Comparison of ENCODE assay signal across 9 cellular contexts in the genomic region with DNA sequence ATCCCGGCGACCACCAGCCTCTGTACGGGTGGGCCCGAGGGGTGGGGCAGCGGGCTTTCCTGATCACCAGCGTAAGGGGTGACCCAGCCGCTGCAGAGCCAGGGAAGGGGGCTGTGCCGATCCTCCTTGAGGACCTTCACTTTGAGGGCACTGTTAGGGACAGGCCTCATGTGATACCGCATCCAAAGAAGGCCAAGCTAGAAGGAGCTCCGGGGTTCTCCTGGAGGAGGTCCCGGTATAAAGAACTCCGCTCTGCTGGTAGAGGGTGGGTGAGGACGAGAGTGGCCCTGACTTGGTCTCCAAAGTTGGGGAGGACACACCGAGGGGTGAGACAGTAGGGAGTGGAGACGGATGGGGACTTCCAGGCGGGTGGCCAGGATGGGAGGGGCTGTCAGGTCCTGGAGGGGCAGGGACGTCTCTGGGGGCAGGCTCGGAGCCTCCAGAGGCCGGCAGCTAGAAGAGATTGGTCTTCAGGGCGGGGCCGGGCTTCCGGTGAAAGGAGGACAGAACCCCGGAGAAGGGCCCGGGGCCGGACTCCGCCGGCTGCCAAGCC. TPM values are rescaled to one million over a fixed set of nuclear protein-coding genes. Genes with fewer than 3 reads are reported as not detected.
DNase-seq lines count a peak whose midpoint lies in the region; ATAC-seq lines count a peak whose summit lies in the region.
"Had no signal": no experiment of that assay in that cellular context is flagged by ENCODE, and none has a peak within 500 bp of the region (broad histone marks: within the 10 kb centered on the region; RNA-seq: fewer than 3 reads in every experiment).

No MANE protein-coding gene starts in this region.

- peak in 1 of 2 donors; percentile 10 for ATAC-seq in activated T-cell treated with anti-CD3 and anti-CD28 coated beads, Interleukin-2, amount 50 U/mL, for 72 hours (replicated peaks in 1 of 2)
- no peak for ATAC-seq in GM19395 (IDR thresholded peaks at IDR 0.05; ENCODE audit: unreplicated experiment)
- ATAC-seq in GM18519 (IDR thresholded peaks at IDR 0.05; ENCODE audit: low FRiP score, unreplicated experiment): no peak
- ATAC-seq in GM18498 (IDR thresholded peaks at IDR 0.05; ENCODE audit: unreplicated experiment): no peak

- H3K27me3 ChIP-seq in CD4-positive, alpha-beta memory T cell (ENCODE audit: insufficient read depth, low read length): peaks cover 29% of the 10 kb centered on the region
- peaks cover 23 to 25% (median 24%) of the 10 kb centered on the region in 3 donors for H3K27me3 ChIP-seq in skeletal muscle tissue (ENCODE audit: control insufficient read depth in 3 of 3, insufficient read depth in 3 of 3, low read length in 3 of 3)

- intact Hi-C loops in CD4-positive, alpha-beta memory T cell (cut with micrococcal nuclease): no loop called here

- no peak overlapping the region for H3K27ac ChIP-seq in CD4-positive, alpha-beta memory T cell (ENCODE audit: low read depth, low read length)
- peak overlapping the region; percentile 10 for H3K27ac ChIP-seq in skeletal muscle tissue (ENCODE audit: low read depth, low read length)

- H3K36me3 ChIP-seq in CD4-positive, alpha-beta memory T cell (ENCODE audit: insufficient read depth, low read length): peaks cover 9% of the 10 kb centered on the region
- H3K36me3 ChIP-seq in skeletal muscle tissue (ENCODE audit: control insufficient read depth in 3 of 3, insufficient read depth in 3 of 3, low read length in 3 of 3): peaks cover 24 to 31% (median 29%) of the 10 kb centered on the region in 3 donors

- peak overlapping the region in 1 of 7 donors; percentile 30 for H3K27ac Mint-ChIP-seq in CD4-positive, alpha-beta memory T cell
- no peak overlapping the region for H3K27ac Mint-ChIP-seq in activated T-cell treated with anti-CD3 and anti-CD28 coated beads, Interleukin-2, amount 50 U/mL, for 72 hours

- H3K9ac ChIP-seq in skeletal muscle tissue (ENCODE audit: low read depth in 1 of 3, low read length in 3 of 3): peak overlapping the region in 2 of 3 donors; percentile 51 to 78

- H3K9me3 Mint-ChIP-seq in CD4-positive, alpha-beta memory T cell: peaks cover 0 to 2% (median 0%) of the 10 kb centered on the region in 8 donors
- H3K9me3 Mint-ChIP-seq in activated T-cell treated with anti-CD3 and anti-CD28 coated beads, Interleukin-2, amount 50 U/mL, for 72 hours: no peaks in the 10 kb centered on the region

- peaks cover 4 to 26% of the 10 kb centered on the region in 2 donors for H3K36me3 Mint-ChIP-seq in CD4-positive, alpha-beta memory T cell
- peaks cover 2 to 7% of the 10 kb centered on the region in 2 donors for H3K36me3 Mint-ChIP-seq in activated T-cell treated with anti-CD3 and anti-CD28 coated beads, Interleukin-2, amount 50 U/mL, for 72 hours (ENCODE audit: insufficient read depth in 2 of 2)

- DNase-seq in CD4-positive, alpha-beta memory T cell: no peak
- DNase-seq in HK-2 (ENCODE audit: unreplicated experiment) (peak; percentile 82), hepatic stellate cell (ENCODE audit: low spot score) (peak; percentile 87)
- peak in 1 of 2 donors; percentile 17 for DNase-seq in activated T-cell treated with anti-CD3 and anti-CD28 coated beads, Interleukin-2, amount 50 U/mL, for 72 hours

- CTCF ChIA-PET in CD4-positive, alpha-beta memory T cell (lab: Charles Lee; ENCODE audit: partially characterized antibody): interaction anchor here (2.9 kb wide), 1 partner anchor 56 kb away, joined by 12 read pairs; no protein-coding TSS in a partner anchor

- H3K4me3 ChIP-seq in CD4-positive, alpha-beta memory T cell (ENCODE audit: low read length in 2 of 2): no peak overlapping the region
- peak overlapping the region; percentile 32 to 68 (median 38) for H3K4me3 ChIP-seq in skeletal muscle tissue (ENCODE audit: low read length in 3 of 3)

- H3K9me3 ChIP-seq in CD4-positive, alpha-beta memory T cell (ENCODE audit: control insufficient read depth in 1 of 2, low read length in 2 of 2): no peaks in the 10 kb centered on the region
- H3K9me3 ChIP-seq in skeletal muscle tissue (ENCODE audit: control insufficient read depth in 3 of 3, low read length in 3 of 3): no peaks in the 10 kb centered on the region

- H3K27me3 Mint-ChIP-seq in CD4-positive, alpha-beta memory T cell: peaks cover 30 to 31% of the 10 kb centered on the region in 2 donors
- peaks cover 46% of the 10 kb centered on the region for H3K27me3 Mint-ChIP-seq in activated T-cell treated with anti-CD3 and anti-CD28 coated beads, Interleukin-2, amount 50 U/mL, for 72 hours (ENCODE audit: low read depth)

- POLR2A ChIA-PET in CD4-positive, alpha-beta memory T cell (lab: Charles Lee; ENCODE audit: partially characterized antibody): no interaction called here

- H3K4me3 Mint-ChIP-seq in CD4-positive, alpha-beta memory T cell: peak overlapping the region in 6 of 8 donors; percentile 22 to 80 (median 56)
- H3K4me3 Mint-ChIP-seq in activated T-cell treated with anti-CD3 and anti-CD28 coated beads, Interleukin-2, amount 50 U/mL, for 72 hours: peak overlapping the region; percentile 48 to 65

- peaks cover 20% of the 10 kb centered on the region for H3K4me1 ChIP-seq in CD4-positive, alpha-beta memory T cell (ENCODE audit: insufficient read depth, low read length)
- H3K4me1 ChIP-seq in skeletal muscle tissue (ENCODE audit: control insufficient read depth in 3 of 3, insufficient read depth in 3 of 3, low read length in 3 of 3): peaks cover 13 to 24% (median 24%) of the 10 kb centered on the region in 3 donors

- peaks cover 13 to 35% (median 21%) of the 10 kb centered on the region in 4 donors for H3K4me1 Mint-ChIP-seq in CD4-positive, alpha-beta memory T cell
- H3K4me1 Mint-ChIP-seq in activated T-cell treated with anti-CD3 and anti-CD28 coated beads, Interleukin-2, amount 50 U/mL, for 72 hours (ENCODE audit: low read depth): peaks cover 22% of the 10 kb centered on the region

RNA-seq across cellular contexts. Expression of gene PHOX2A, which starts 4.6 kb away (rescaled TPM):
- total RNA-seq in CD4-positive, alpha-beta memory T cell: not detected
- polyA plus RNA-seq in CD4-positive, alpha-beta memory T cell: not detected
- total RNA-seq in activated T-cell treated with anti-CD3 and anti-CD28 coated beads, Interleukin-2, amount 50 U/mL, for 72 hours: not detected
- total RNA-seq in skeletal muscle tissue: not detected
- total RNA-seq: kidney epithelial cell had no signal

RNA-seq across cellular contexts. Expression of gene INPPL1, which starts 14.8 kb away (rescaled TPM):
- 100 to 1,000 TPM; 145 to 152 TPM for total RNA-seq in CD4-positive, alpha-beta memory T cell
- polyA plus RNA-seq in CD4-positive, alpha-beta memory T cell: 10 to 100 TPM in 1 of 2 donors, 1 to 10 TPM in 1; 4.0 to 10.2 TPM
- 100 to 1,000 TPM; 147 to 154 TPM for total RNA-seq in activated T-cell treated with anti-CD3 and anti-CD28 coated beads, Interleukin-2, amount 50 U/mL, for 72 hours
- total RNA-seq in skeletal muscle tissue: 50.6 TPM

RNA-seq across cellular contexts. Expression of gene FOLR2, which starts 22.8 kb away (rescaled TPM):
- not detected for total RNA-seq in CD4-positive, alpha-beta memory T cell
- not detected for polyA plus RNA-seq in CD4-positive, alpha-beta memory T cell
- not detected for total RNA-seq in activated T-cell treated with anti-CD3 and anti-CD28 coated beads, Interleukin-2, amount 50 U/mL, for 72 hours
- 15.1 TPM for total RNA-seq in skeletal muscle tissue
- total RNA-seq: kidney epithelial cell had no signal

RNA-seq across cellular contexts. Expression of gene FOLR1, which starts 47.4 kb away (rescaled TPM):
- total RNA-seq in CD4-positive, alpha-beta memory T cell: not detected
- not detected for polyA plus RNA-seq in CD4-positive, alpha-beta memory T cell
- total RNA-seq in activated T-cell treated with anti-CD3 and anti-CD28 coated beads, Interleukin-2, amount 50 U/mL, for 72 hours: not detected
- 1.0 TPM for total RNA-seq in skeletal muscle tissue

Comparison
In these comparisons a context has a peak if more than half of its experiments do, and no peak if none do; other contexts are left out.
1. DNase-seq: peak in HK-2 (single experiment) and hepatic stellate cell (single experiment); none in CD4-positive, alpha-beta memory T cell (0 of 5).
2. H3K4me3 ChIP-seq: peak in skeletal muscle tissue (3 of 3); none in CD4-positive, alpha-beta memory T cell (0 of 2).
3. RNA of gene FOLR2, which starts 22.8 kb away (total RNA-seq): 15.1 TPM in skeletal muscle tissue (single experiment); not detected in CD4-positive, alpha-beta memory T cell and not detected in activated T-cell treated with anti-CD3 and anti-CD28 coated beads, Interleukin-2, amount 50 U/mL, for 72 hours; every median in the first group is over 10 times any median in the second.